In genomic region chr12:57868211-57868610, GRCh38 we compare ENCODE assay signal across 1 cellular context.
A peak's percentile ranks its signal among the peaks of the same experiment; 100 is the strongest.
TF ChIP-seq lines count a peak whose summit lies in the region.

No MANE protein-coding gene starts in this region.

TF ChIP-seq in IMR-90, 13 proteins besides CTCF, POLR2A, EP300 and RAD21:
- peak; percentile 23; the same call in 1 of the 2 replicates for TF ChIP-seq USF2 (IDR thresholded peaks at IDR 0.05; ENCODE audit: low read depth, low read length)
- no peak for TF ChIP-seq MAZ (IDR thresholded peaks at IDR 0.05; ENCODE audit: borderline replicate concordance, low read depth, low read length)
- TF ChIP-seq CEBPB (IDR thresholded peaks at IDR 0.05; ENCODE audit: low read depth, low read length) = peak; percentile 18; the same call in 1 of the 2 replicates
TF ChIP-seq in IMR-90: peak in this region for 2.
